In the genomic region with DNA sequence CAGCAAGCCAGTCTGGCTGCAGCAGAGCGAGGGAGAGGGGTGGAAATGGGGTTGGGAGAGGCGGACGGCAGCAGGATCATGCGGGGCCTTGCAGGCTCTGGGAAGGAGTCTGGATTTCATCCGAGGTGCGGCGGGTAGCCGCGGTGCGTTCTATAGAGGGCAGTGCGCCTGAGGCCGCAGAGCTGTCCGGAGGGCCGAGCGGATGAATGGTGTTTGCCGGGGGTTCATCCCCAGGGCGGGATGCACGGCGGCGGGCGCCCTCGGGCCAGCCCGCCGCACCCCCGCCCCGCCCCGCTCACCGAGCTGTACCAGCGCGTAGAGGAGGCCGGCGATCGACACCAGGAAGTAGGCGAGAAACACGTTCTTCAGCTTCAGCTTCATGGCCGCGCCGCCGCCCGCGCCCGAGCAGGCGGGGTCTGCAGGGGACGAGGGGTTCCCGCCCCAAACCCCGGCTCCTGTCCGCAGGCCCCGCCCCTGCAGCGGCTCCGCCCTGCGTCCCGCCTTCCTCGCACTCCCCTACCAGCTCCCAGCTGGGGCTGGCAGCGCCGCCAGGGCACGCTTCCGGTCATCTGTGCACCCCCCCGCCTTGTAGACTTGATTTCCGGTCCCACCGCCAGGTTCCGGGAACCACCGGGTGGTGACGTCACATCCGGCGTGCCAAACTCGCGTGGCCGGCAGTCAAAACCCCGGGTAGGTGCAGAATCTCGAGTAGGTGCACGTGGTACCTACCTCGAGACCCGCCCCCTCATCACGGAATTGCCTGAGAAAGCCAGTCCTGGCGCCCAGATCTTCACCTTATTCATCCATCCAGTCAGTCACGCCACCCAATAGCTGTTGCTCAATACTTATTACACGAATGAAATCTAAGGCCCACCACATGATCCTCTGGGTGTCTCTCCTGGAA, we compare ENCODE assay signal across 8 cellular contexts. TPM values are rescaled to one million over a fixed set of nuclear protein-coding genes. Genes with fewer than 3 reads are reported as not detected.
DNase-seq lines count a peak whose midpoint lies in the region; ATAC-seq and TF ChIP-seq lines count a peak whose summit lies in the region.

A gene (minus strand): TSS at position 420 of the 904 bp plus-strand sequence. CDS start 39 bp downstream, at position 381.

- no peak within 1 kb of the TSS for H4K5ac ChIP-seq in H9 (ENCODE audit: insufficient read length, low read depth, low read length)

- H3K9me3 ChIP-seq in H9 (ENCODE audit: control insufficient read depth, low read depth, low read length) = no peaks in the 10 kb centered on the region
- H3K9me3 ChIP-seq in MG63 = no peaks in the 10 kb centered on the region

- no peak within 1 kb of the TSS for H2BK12ac ChIP-seq in H9 (ENCODE audit: insufficient read length, low read depth, low read length)

- H3K27ac Mint-ChIP-seq in H9 = peak within 1 kb of the TSS; percentile 95 to 98 (median 96)
- H3K27ac Mint-ChIP-seq in nephron progenitor cell = peak within 1 kb of the TSS; percentile 99
- H3K27ac Mint-ChIP-seq in stimulated activated naive CD8-positive, alpha-beta T cell treated with anti-CD3 and anti-CD28 coated beads, Interleukin-15, amount 100 ng/mL, for 72 hours = peak within 1 kb of the TSS; percentile 98

- H2AFZ ChIP-seq in H9 (ENCODE audit: low read length) = no peak within 1 kb of the TSS

- H3K9me3 Mint-ChIP-seq in H9 (no peaks in the 10 kb centered on the region), nephron progenitor cell (no peaks in the 10 kb centered on the region)
- no peaks in the 10 kb centered on the region for H3K9me3 Mint-ChIP-seq in stimulated activated naive CD8-positive, alpha-beta T cell treated with anti-CD3 and anti-CD28 coated beads, Interleukin-15, amount 100 ng/mL, for 72 hours

- peak; percentile 97 for ATAC-seq in stimulated activated naive CD8-positive, alpha-beta T cell treated with anti-CD3 and anti-CD28 coated beads, Interleukin-15, amount 100 ng/mL, for 72 hours

- no peak within 1 kb of the TSS for H4K8ac ChIP-seq in H9 (replicated peaks; ENCODE audit: insufficient read length, low read depth, low read length)

- H3K9ac ChIP-seq in H9 (ENCODE audit: extremely low read depth, insufficient read length, low read length) = peak within 1 kb of the TSS; percentile 85

- peak within 1 kb of the TSS; percentile 87 for H3K18ac ChIP-seq in H9 (ENCODE audit: insufficient read length, low read depth, low read length)

- H2AK5ac ChIP-seq in H9 (ENCODE audit: insufficient read length, low read length) = no peak within 1 kb of the TSS

- peak within 1 kb of the TSS; percentile 83 for H3K14ac ChIP-seq in H9 (ENCODE audit: insufficient read depth, low read length)

- peak within 1 kb of the TSS; percentile 95 to 98 for H3K4me3 Mint-ChIP-seq in H9
- peak within 1 kb of the TSS; percentile 96 for H3K4me3 Mint-ChIP-seq in nephron progenitor cell
- peak within 1 kb of the TSS; percentile 97 to 99 for H3K4me3 Mint-ChIP-seq in stimulated activated naive CD8-positive, alpha-beta T cell treated with anti-CD3 and anti-CD28 coated beads, Interleukin-15, amount 100 ng/mL, for 72 hours

- H3T11ph ChIP-seq in H9 (ENCODE audit: low read length) = no peak within 1 kb of the TSS

- peak within 1 kb of the TSS; percentile 73 for H3K4me3 ChIP-seq in MG63

- H3K27me3 ChIP-seq in H9 (ENCODE audit: insufficient read depth, low read length) (no peaks in the 10 kb centered on the region), MG63 (no peaks in the 10 kb centered on the region)

- no peaks in the 10 kb centered on the region for H3K79me1 ChIP-seq in H9 (ENCODE audit: insufficient read depth, low read depth, low read length, poor library complexity, severe bottlenecking)

- peak within 1 kb of the TSS; percentile 93 for H3K23ac ChIP-seq in H9 (ENCODE audit: insufficient read length, low read depth, low read length)

- H3K4me2 ChIP-seq in H9 (ENCODE audit: insufficient read depth, insufficient read length, low read length) = peak within 1 kb of the TSS; percentile 98

- no peaks in the 10 kb centered on the region; the same call in 1 of the 2 replicates for H3K79me2 ChIP-seq in H9 (ENCODE audit: insufficient read depth, low read length)

- H4K20me1 ChIP-seq in H9 (ENCODE audit: control insufficient read depth, insufficient read depth, insufficient read length) = no peaks in the 10 kb centered on the region

- DNase-seq in ELR (ENCODE audit: low read depth) (peak; percentile 98), H9 (peak; percentile 99), MG63 (peak; percentile 99), SHP77 treated with DMSO at 0.1 percent for 48 hours (lab: John Stamatoyannopoulos, UW) (peak; percentile 97), fibroblast of the conjunctiva (ENCODE audit: low read depth) (peak; percentile 98), nephron progenitor cell (peak; percentile 98)
- DNase-seq in activated effector memory CD4-positive, alpha-beta T cell treated with anti-CD3 and anti-CD28 coated beads, Interleukin-2, amount 50 U/mL, for 16 hours = peak; percentile 99
- DNase-seq in stimulated activated naive CD8-positive, alpha-beta T cell treated with anti-CD3 and anti-CD28 coated beads, Interleukin-15, amount 100 ng/mL, for 72 hours = peak; percentile 92 to 98

- H3K4me1 Mint-ChIP-seq in H9 (peaks cover 17 to 19% of the 10 kb centered on the region in 2 experiments), nephron progenitor cell (peaks cover 27% of the 10 kb centered on the region)
- peaks cover 52% of the 10 kb centered on the region for H3K4me1 Mint-ChIP-seq in stimulated activated naive CD8-positive, alpha-beta T cell treated with anti-CD3 and anti-CD28 coated beads, Interleukin-15, amount 100 ng/mL, for 72 hours

- TF ChIP-seq CTCF in H9 (conservative IDR thresholded peaks at IDR 0.05) (no peak), nephron progenitor cell (IDR thresholded peaks at IDR 0.05) (no peak)

- H3K36me3 Mint-ChIP-seq in H9 (ENCODE audit: insufficient read depth in 1 of 3, low read depth in 3 of 3) = peaks cover 19 to 39% (median 38%) of the 10 kb centered on the region in 3 experiments; a peak in 6 of 7 replicates
- peaks cover 25% of the 10 kb centered on the region for H3K36me3 Mint-ChIP-seq in nephron progenitor cell (ENCODE audit: low read depth)

- no peak within 1 kb of the TSS for H2BK15ac ChIP-seq in H9 (ENCODE audit: low read depth, low read length)

- H3K4ac ChIP-seq in H9 (ENCODE audit: low read depth, low read length) = no peak within 1 kb of the TSS

- no peak within 1 kb of the TSS for H3K56ac ChIP-seq in H9 (ENCODE audit: insufficient read length, low read depth, low read length)

- no CpG with 5 or more reads among the region's 77 CpGs for WGBS in H9 (ENCODE audit: extremely low coverage, insufficient read length, low lambda C conversion rate)

- peaks cover 2% of the 10 kb centered on the region; the same call in 1 of the 2 replicates for H3K4me1 ChIP-seq in H9 (ENCODE audit: insufficient read depth, low read length)

- H4K91ac ChIP-seq in H9 (ENCODE audit: insufficient read length, low read depth, low read length) = no peak within 1 kb of the TSS

- no peak within 1 kb of the TSS for H2BK5ac ChIP-seq in H9 (ENCODE audit: insufficient read length, low read length)

- no peak within 1 kb of the TSS for H3K27ac ChIP-seq in H9 (ENCODE audit: insufficient read length, low read depth, low read length)

- no peak within 1 kb of the TSS for H2BK20ac ChIP-seq in H9 (ENCODE audit: low read depth, low read length, poor library complexity, severe bottlenecking)

- H3K27me3 Mint-ChIP-seq in H9 (ENCODE audit: low read depth) = no peaks in the 10 kb centered on the region
- peaks cover 6% of the 10 kb centered on the region for H3K27me3 Mint-ChIP-seq in nephron progenitor cell (ENCODE audit: low read depth, poor library complexity)
- H3K27me3 Mint-ChIP-seq in stimulated activated naive CD8-positive, alpha-beta T cell treated with anti-CD3 and anti-CD28 coated beads, Interleukin-15, amount 100 ng/mL, for 72 hours = no peaks in the 10 kb centered on the region

- H3K23me2 ChIP-seq in H9 (ENCODE audit: insufficient read length, low read depth, low read length, poor library complexity, severe bottlenecking) = peaks cover 8% of the 10 kb centered on the region

- peaks cover 38% of the 10 kb centered on the region for H3K36me3 ChIP-seq in MG63

- H2BK120ac ChIP-seq in H9 (ENCODE audit: low read depth, low read length, poor library complexity, severe bottlenecking) = no peak within 1 kb of the TSS

RNA-seq across cellular contexts. Expression of the gene that starts here (rescaled TPM):
- total RNA-seq in H9 (2021) = 30.6 and 30.8 TPM in 2 replicates
- 24.6 and 32.9 TPM in 2 replicates for total RNA-seq in MG63 (2014; rRNA removed; shearing (Covaris generic); ENCODE audit: low replicate concordance)
